8 cellular contexts compared by ENCODE assay signal in genomic region chr6:149863596-149863845, GRCh38. TPM values are rescaled to one million over a fixed set of nuclear protein-coding genes. Genes with fewer than 3 reads are reported as not detected.
DNase-seq lines count a peak whose midpoint lies in the region; ATAC-seq and TF ChIP-seq lines count a peak whose summit lies in the region.

No MANE protein-coding gene starts in this region.

- peak overlapping the region; percentile 93 for H3K27ac ChIP-seq in HEK293 (ENCODE audit: extremely low read depth, low read depth, low read length)
- no peak overlapping the region for H3K27ac ChIP-seq in iPS-20b (ENCODE audit: low read length)
- peak overlapping the region; percentile 92 for H3K27ac ChIP-seq in substantia nigra (ENCODE audit: low read depth, low read length, poor library complexity, severe bottlenecking)

- H3K27me3 ChIP-seq in GM06990 (replicated peaks; ENCODE audit: control insufficient read depth, insufficient read depth, low read length): peaks cover 2% of the 10 kb centered on the region; the same call in 1 of the 2 replicates
- peaks cover 28% of the 10 kb centered on the region for H3K27me3 ChIP-seq in iPS-20b (ENCODE audit: insufficient read depth, low read length)

- no peaks in the 10 kb centered on the region for H3K9me3 Mint-ChIP-seq in activated B cell treated with CpG ODN at 0.5 μM for 24 hours

- peak; percentile 4 for ATAC-seq in activated B cell treated with CpG ODN at 0.5 μM for 24 hours (ENCODE audit: low read depth)

- no peaks in the 10 kb centered on the region for H3K36me3 Mint-ChIP-seq in activated B cell treated with CpG ODN at 0.5 μM for 24 hours (ENCODE audit: low read depth)

- H3K27ac Mint-ChIP-seq in activated B cell treated with CpG ODN at 0.5 μM for 24 hours: no peak overlapping the region

- no peak overlapping the region for H3K4me3 Mint-ChIP-seq in activated B cell treated with CpG ODN at 0.5 μM for 24 hours

- H3K27me3 Mint-ChIP-seq in activated B cell treated with CpG ODN at 0.5 μM for 24 hours: peaks cover 32% of the 10 kb centered on the region

- intact Hi-C loops in activated B cell treated with CpG ODN at 0.5 μM for 24 hours (cut with micrococcal nuclease): loop anchor here (1.0 to 10.0 kb wide), 3 partner anchors 11 to 141 kb away; partner anchors contain the start of gene ULBP2

- H3K4me1 Mint-ChIP-seq in activated B cell treated with CpG ODN at 0.5 μM for 24 hours: peaks cover 14% of the 10 kb centered on the region

- DNase-seq in GM06990 (ENCODE audit: extremely low read depth, insufficient read length): no peak
- peak; percentile 36 for DNase-seq in activated B cell treated with CpG ODN at 0.5 μM for 24 hours
- DNase-seq in substantia nigra (lab: John Stamatoyannopoulos, UW): peak in 7 of 49 donors; percentile 42 to 79 (median 56)
- no peak for DNase-seq in NOMO-1 (lab: John Stamatoyannopoulos, UW; ENCODE audit: unreplicated experiment in 2 of 2)
- DNase-seq in NCI-H146 (lab: John Stamatoyannopoulos, UW): no peak
- no peak for DNase-seq in NK-92 treated with Interleukin-12 subunit alpha and Interleukin-12 subunit beta, amount 100 ng/mL, for 24 hours (lab: John Stamatoyannopoulos, UW)

- TF ChIP-seq CTCF in GM06990 (IDR thresholded peaks at IDR 0.05; ENCODE audit: insufficient read depth, low read length, poor library complexity, severe bottlenecking): no peak
- no peak for TF ChIP-seq CTCF in HEK293 (tag by site-specific recombination; IDR thresholded peaks at IDR 0.05)
- TF ChIP-seq CTCF in activated B cell treated with CpG ODN at 0.5 μM for 24 hours (IDR thresholded peaks at IDR 0.05): no peak

- POLR2A ChIA-PET in HEK293 (lab: Yijun Ruan, JAX): interaction anchor here (0.6 to 3.9 kb wide), 6 partner anchors 9 to 146 kb away, joined by 3 to 17 read pairs (median 4); no protein-coding TSS in a partner anchor
- POLR2A ChIA-PET in activated B cell treated with CpG ODN at 0.5 μM for 24 hours (lab: Charles Lee): interaction anchor here (0.9 kb wide), 1 partner anchor 13 kb away, joined by 3 read pairs; no protein-coding TSS in a partner anchor

- peak overlapping the region; percentile 67; the same call in 1 of the 2 replicates for H3K9ac ChIP-seq in iPS-20b (ENCODE audit: low read depth, low read length)

- H3K4me3 ChIP-seq in GM06990 (replicated peaks; ENCODE audit: low read depth, low read length) (peak overlapping the region; percentile 55), HEK293 (ENCODE audit: low read depth, low read length) (peak overlapping the region; percentile 81), iPS-20b (ENCODE audit: low read length) (peak overlapping the region; percentile 79)

- H3K36me3 ChIP-seq in GM06990 (ENCODE audit: control insufficient read depth, insufficient read depth, low read length) (no peaks in the 10 kb centered on the region), HEK293 (ENCODE audit: control insufficient read depth in 2 of 2, insufficient read depth in 1 of 2, low read length in 2 of 2) (peaks cover 0 to 4% of the 10 kb centered on the region in 2 experiments; a peak in 2 of 3 replicates), iPS-20b (ENCODE audit: insufficient read depth, low read depth, low read length) (no peaks in the 10 kb centered on the region)

- H3K4me1 ChIP-seq in HEK293 (ENCODE audit: control insufficient read depth, insufficient read depth, low read length): peaks cover 29% of the 10 kb centered on the region
- H3K4me1 ChIP-seq in iPS-20b (ENCODE audit: insufficient read depth, low read length): peaks cover 14% of the 10 kb centered on the region

- H3K9me3 ChIP-seq in HEK293 (ENCODE audit: control insufficient read depth, insufficient read depth, low read depth, low read length) (no peaks in the 10 kb centered on the region), iPS-20b (ENCODE audit: insufficient read depth, low read depth, low read length) (no peaks in the 10 kb centered on the region)

- CTCF ChIA-PET in HEK293 (lab: Yijun Ruan, JAX): interaction anchor here (0.6 to 4.3 kb wide), 6 partner anchors 15 to 1303 kb away, joined by 3 to 56 read pairs (median 3); no protein-coding TSS in a partner anchor
- CTCF ChIA-PET in activated B cell treated with CpG ODN at 0.5 μM for 24 hours (lab: Charles Lee): interaction anchor here (3.2 kb wide), 1 partner anchor 23 kb away, joined by 9 read pairs; no protein-coding TSS in a partner anchor

TF ChIP-seq in HEK293, 187 proteins besides CTCF, POLR2A, EP300 and RAD21:
- TF ChIP-seq PBX3 (CRISPR knock-in tag; IDR thresholded peaks at IDR 0.05) (peak; percentile 88), ZBTB6 (tag by site-specific recombination; IDR thresholded peaks at IDR 0.05) (0 out of 2 replicates have a peak, but pooled peaks have one; percentile 33), HOXD13 (CRISPR knock-in tag; IDR thresholded peaks at IDR 0.05; ENCODE audit: borderline replicate concordance) (0 out of 2 replicates have a peak, but pooled peaks have one; percentile 69), ZNF549 (tag by site-specific recombination; IDR thresholded peaks at IDR 0.05) (no peak)

RNA-seq across cellular contexts. Expression of gene LRP11, which starts 0.6 kb away (rescaled TPM):
- total RNA-seq in activated B cell treated with CpG ODN at 0.5 μM for 24 hours: 0.29 TPM in 2 replicates

RNA-seq across cellular contexts. Expression of gene RAET1E, which starts 34.4 kb away (rescaled TPM):
- not detected in 2 replicates for total RNA-seq in activated B cell treated with CpG ODN at 0.5 μM for 24 hours

RNA-seq across cellular contexts. Expression of gene RAET1G, which starts 59.4 kb away (rescaled TPM):
- total RNA-seq in activated B cell treated with CpG ODN at 0.5 μM for 24 hours: not detected in 2 replicates
